In genomic region chr15:69573815-69574472, GRCh38 we compare ENCODE assay signal across 8 cellular contexts.
DNase-seq lines count a peak whose midpoint lies in the region; ATAC-seq and TF ChIP-seq lines count a peak whose summit lies in the region.
"Had no signal": no experiment of that assay in that cellular context is flagged by ENCODE, and none has a peak within 500 bp of the region (broad histone marks: within the 10 kb centered on the region; RNA-seq: fewer than 3 reads in every experiment).

No MANE protein-coding gene starts in this region.

- H3K4me1 Mint-ChIP-seq in stimulated activated memory B cell treated with anti-CD40 and anti-IgM and Interleukin-4, amounts not matched to agents 10 μg/mL and 1 μg/mL and 100 μg/mL, for 72 hours: peaks cover 46% of the 10 kb centered on the region

- peak overlapping the region; percentile 55 for H3K27ac Mint-ChIP-seq in stimulated activated memory B cell treated with anti-CD40 and anti-IgM and Interleukin-4, amounts not matched to agents 10 μg/mL and 1 μg/mL and 100 μg/mL, for 72 hours

- H3K9me3 ChIP-seq in hepatocyte (ENCODE audit: low read depth): no peaks in the 10 kb centered on the region

- H3K79me2 ChIP-seq in hepatocyte: no peaks in the 10 kb centered on the region

- DNase-seq in OCI-M1 (lab: John Stamatoyannopoulos, UW) (peak; percentile 47), hepatocyte (ENCODE audit: low spot score) (peak; percentile 40), medulla oblongata (ENCODE audit: extremely low spot score) (no peak)
- peak; percentile 24 for DNase-seq in activated T-cell treated with anti-CD3 and anti-CD28 coated beads, Interleukin-2, amount 50 U/mL, for 1 hour
- DNase-seq: NCI-H2029 treated with DMSO at 0.1 percent for 48 hours had no signal

- no peak overlapping the region for H3K4me3 ChIP-seq in hepatocyte

- H3K27me3 ChIP-seq in hepatocyte: peaks cover 17% of the 10 kb centered on the region

- no peaks in the 10 kb centered on the region for H3K36me3 Mint-ChIP-seq in stimulated activated memory B cell treated with anti-CD40 and anti-IgM and Interleukin-4, amounts not matched to agents 10 μg/mL and 1 μg/mL and 100 μg/mL, for 72 hours

- H4K20me1 ChIP-seq in hepatocyte (ENCODE audit: insufficient read depth, poor library complexity, severe bottlenecking): no peaks in the 10 kb centered on the region

- peaks cover 4% of the 10 kb centered on the region for H3K4me1 ChIP-seq in hepatocyte (ENCODE audit: insufficient read depth)

- H3K4me3 Mint-ChIP-seq in stimulated activated memory B cell treated with anti-CD40 and anti-IgM and Interleukin-4, amounts not matched to agents 10 μg/mL and 1 μg/mL and 100 μg/mL, for 72 hours: no peak overlapping the region

- H2AFZ ChIP-seq in hepatocyte: no peak overlapping the region

- H3K27me3 Mint-ChIP-seq in stimulated activated memory B cell treated with anti-CD40 and anti-IgM and Interleukin-4, amounts not matched to agents 10 μg/mL and 1 μg/mL and 100 μg/mL, for 72 hours: peaks cover 11% of the 10 kb centered on the region

- H3K9me2 ChIP-seq in hepatocyte (replicated peaks; ENCODE audit: insufficient read depth): no peaks in the 10 kb centered on the region

- H3K9me3 Mint-ChIP-seq in stimulated activated memory B cell treated with anti-CD40 and anti-IgM and Interleukin-4, amounts not matched to agents 10 μg/mL and 1 μg/mL and 100 μg/mL, for 72 hours: no peaks in the 10 kb centered on the region

- no peak overlapping the region for H3K27ac ChIP-seq in hepatocyte

- WGBS in hepatocyte (ENCODE audit: low lambda C conversion rate, missing lambda C conversion rate): 57% methylated on average over 13 of the region's 13 CpGs

- peak; percentile 65 for ATAC-seq in stimulated activated memory B cell treated with anti-CD40 and anti-IgM and Interleukin-4, amounts not matched to agents 10 μg/mL and 1 μg/mL and 100 μg/mL, for 72 hours
- ATAC-seq in HG03469 (IDR thresholded peaks at IDR 0.05; ENCODE audit: unreplicated experiment) (no peak), GM18867 (IDR thresholded peaks at IDR 0.05; ENCODE audit: unreplicated experiment) (no peak)

- H3K36me3 ChIP-seq in hepatocyte (replicated peaks; ENCODE audit: insufficient read depth, low read depth): no peaks in the 10 kb centered on the region

- TF ChIP-seq CTCF in hepatocyte (IDR thresholded peaks at IDR 0.05; ENCODE audit: poor library complexity): no peak

- H3K4me2 ChIP-seq in hepatocyte: no peak overlapping the region
